ENCODE assay signal across 21 cellular contexts in genomic region chr17:68320943-68321557, GRCh38. TPM values are rescaled to one million over a fixed set of nuclear protein-coding genes. Genes with fewer than 3 reads are reported as not detected.
DNase-seq lines count a peak whose midpoint lies in the region; ATAC-seq, FAIRE-seq and TF ChIP-seq lines count a peak whose summit lies in the region.
"Had no signal": no experiment of that assay in that cellular context is flagged by ENCODE, and none has a peak within 500 bp of the region (broad histone marks: within the 10 kb centered on the region; RNA-seq: fewer than 3 reads in every experiment).

No MANE protein-coding gene starts in this region.

- in situ Hi-C loops in HepG2 (cut with HindIII; ENCODE audit: extremely low pct_ligation_motif_present, low pct_unique_long_range_greater_than_20kb), result no loop called here

- TF ChIP-seq CTCF in HepG2 (CRISPR knock-in tag; IDR thresholded peaks at IDR 0.05), result no peak
- TF ChIP-seq CTCF in right lobe of liver (IDR thresholded peaks at IDR 0.05), result no peak
- TF ChIP-seq CTCF in progenitor cell of endocrine pancreas (IDR thresholded peaks at IDR 0.05; ENCODE audit: unreplicated experiment), result no peak

- 97% methylated on average over 7 of the region's 7 CpGs for WGBS in HepG2 (ENCODE audit: low lambda C conversion rate)
- 92% methylated on average over 6 of the region's 7 CpGs for WGBS in right lobe of liver (ENCODE audit: insufficient coverage, low coverage, low lambda C conversion rate, missing lambda C conversion rate)

- no peaks in the 10 kb centered on the region for H4K20me1 ChIP-seq in HepG2 (ENCODE audit: insufficient read depth, low read length)

- no peak for TF ChIP-seq RAD21 in HepG2 (CRISPR knock-in tag; IDR thresholded peaks at IDR 0.05)

- H3K4me1 Mint-ChIP-seq in dendritic cell treated with granulocyte-macrophage colony-stimulating factor and Interleukin-4, amounts not matched to agents 40 ng/mL and 50 ng/mL, for 4 days (ENCODE audit: low read depth), result peaks cover 52% of the 10 kb centered on the region
- H3K4me1 Mint-ChIP-seq in progenitor cell of endocrine pancreas (ENCODE audit: low read depth), result peaks cover 43% of the 10 kb centered on the region

- H3K27me3 Mint-ChIP-seq in dendritic cell treated with granulocyte-macrophage colony-stimulating factor and Interleukin-4, amounts not matched to agents 40 ng/mL and 50 ng/mL, for 4 days, result no peaks in the 10 kb centered on the region
- H3K27me3 Mint-ChIP-seq in progenitor cell of endocrine pancreas, result no peaks in the 10 kb centered on the region
- H3K27me3 Mint-ChIP-seq: CD4-positive, CD25-positive, alpha-beta regulatory T cell had no signal

- no TSS peak for BruUV-seq in HepG2 (replicated peaks; lab: Mats Ljungman, UMichigan)

- no peak for ATAC-seq in HepG2
- no peak for ATAC-seq in right lobe of liver

- intact Hi-C loops in HepG2 (cut with micrococcal nuclease; ENCODE audit: unreplicated experiment), result no loop called here
- intact Hi-C loops in right lobe of liver (cut with DNase I), result no loop called here
- intact Hi-C loops in dendritic cell treated with granulocyte-macrophage colony-stimulating factor and Interleukin-4, amounts not matched to agents 40 ng/mL and 50 ng/mL, for 4 days (cut with micrococcal nuclease), result loop anchor here (5.0 kb wide), 1 partner anchor 34 kb away; no protein-coding TSS in a partner anchor

- no peaks in the 10 kb centered on the region for H3K27me3 ChIP-seq in HepG2 (ENCODE audit: control insufficient read depth in 1 of 2, insufficient read depth in 2 of 2, low read length in 2 of 2)
- no peaks in the 10 kb centered on the region for H3K27me3 ChIP-seq in right lobe of liver
- H3K27me3 ChIP-seq: BE2C had no signal

- POLR2A ChIA-PET in HepG2 (lab: Yijun Ruan, JAX), result no interaction called here

- no peak overlapping the region for H3K27ac ChIP-seq in HepG2 (ENCODE audit: extremely low read length, insufficient read depth, low read length)
- no peak overlapping the region for H3K27ac ChIP-seq in right lobe of liver
- H3K27ac ChIP-seq: 22Rv1, GM23248 had no signal

- H3K9me3 Mint-ChIP-seq in dendritic cell treated with granulocyte-macrophage colony-stimulating factor and Interleukin-4, amounts not matched to agents 40 ng/mL and 50 ng/mL, for 4 days, result no peaks in the 10 kb centered on the region
- no peaks in the 10 kb centered on the region for H3K9me3 Mint-ChIP-seq in progenitor cell of endocrine pancreas (ENCODE audit: low read depth)
- H3K9me3 Mint-ChIP-seq: CD4-positive, CD25-positive, alpha-beta regulatory T cell; CD8-positive, alpha-beta memory T cell; HFFc6 had no signal

- H3K9ac ChIP-seq in HepG2 (ENCODE audit: insufficient read depth, low read depth, low read length), result no peak overlapping the region
- H3K9ac ChIP-seq: GM23248 had no signal

- no peaks in the 10 kb centered on the region for H3K36me3 Mint-ChIP-seq in dendritic cell treated with granulocyte-macrophage colony-stimulating factor and Interleukin-4, amounts not matched to agents 40 ng/mL and 50 ng/mL, for 4 days (ENCODE audit: low read depth)
- no peaks in the 10 kb centered on the region for H3K36me3 Mint-ChIP-seq in progenitor cell of endocrine pancreas (ENCODE audit: insufficient read depth)

- H3K4me3 Mint-ChIP-seq in dendritic cell treated with granulocyte-macrophage colony-stimulating factor and Interleukin-4, amounts not matched to agents 40 ng/mL and 50 ng/mL, for 4 days, result no peak overlapping the region
- H3K4me3 Mint-ChIP-seq in progenitor cell of endocrine pancreas (ENCODE audit: low read depth), result peak overlapping the region; percentile 5
- H3K4me3 Mint-ChIP-seq: CD4-positive, CD25-positive, alpha-beta regulatory T cell; CD8-positive, alpha-beta memory T cell; HFFc6 had no signal

- H3K4me2 ChIP-seq in HepG2 (ENCODE audit: low read depth, low read length), result no peak overlapping the region

- no peak for DNase-seq in HepG2 (ENCODE audit: low spot score)
- DNase-seq in right lobe of liver, result no peak
- no peak for DNase-seq in progenitor cell of endocrine pancreas (ENCODE audit: low spot score, unreplicated experiment)
- no peak for DNase-seq in effector CD8-positive, alpha-beta T cell (lab: John Stamatoyannopoulos, UW)
- no peak for DNase-seq in AG08396 (ENCODE audit: low spot score)
- DNase-seq in 8988T, result no peak
- DNase-seq in RKO (ENCODE audit: low spot score), result no peak
- DNase-seq: BE2C; C1 segment of cervical spinal cord; CD4-positive, CD25-positive, alpha-beta regulatory T cell; CD8-positive, alpha-beta memory T cell; COR-L47; GDM1; HCEC 1CT; HFFc6 had no signal

- TF ChIP-seq EP300 in HepG2 (IDR thresholded peaks at IDR 0.05; ENCODE audit: low read depth in 2 of 2, low read length in 2 of 2) (no peak), HepG2 (CRISPR knock-in tag; IDR thresholded peaks at IDR 0.05; ENCODE audit: borderline replicate concordance) (no peak)

- CTCF ChIA-PET in HepG2 (lab: Yijun Ruan, JAX; ENCODE audit: low intra/inter-chr PET ratio, low total read pairs), result no interaction called here

- H3K4me3 ChIP-seq in HepG2 (replicated peaks in 1 of 3; ENCODE audit: insufficient read depth in 1 of 3, low read depth in 2 of 3, low read length in 3 of 3) (no peak overlapping the region), right lobe of liver (no peak overlapping the region)
- H3K4me3 ChIP-seq: GM23248 had no signal

- no peak overlapping the region for H2AFZ ChIP-seq in HepG2 (ENCODE audit: low read length)
- H2AFZ ChIP-seq: GM23248 had no signal

- H3K9me3 ChIP-seq in HepG2 (ENCODE audit: low read length) (no peaks in the 10 kb centered on the region), right lobe of liver (no peaks in the 10 kb centered on the region)
- H3K9me3 ChIP-seq: BE2C had no signal

- H3K4me1 ChIP-seq in HepG2 (ENCODE audit: insufficient read depth, low read length), result peaks cover 62% of the 10 kb centered on the region
- no peaks in the 10 kb centered on the region for H3K4me1 ChIP-seq in right lobe of liver
- H3K4me1 ChIP-seq: BE2C had no signal

- no peak for FAIRE-seq in HepG2 (lab: Jason Lieb, UNC)
- FAIRE-seq: GM12892, GM18507, H54 had no signal

- H3K36me3 ChIP-seq in HepG2 (replicated peaks in 1 of 2; ENCODE audit: control insufficient read depth in 1 of 2, insufficient read depth in 2 of 2, low read length in 2 of 2), result no peaks in the 10 kb centered on the region
- H3K36me3 ChIP-seq in right lobe of liver, result no peaks in the 10 kb centered on the region
- H3K36me3 ChIP-seq: BE2C had no signal

- no peak for TF ChIP-seq POLR2A in HepG2 (IDR thresholded peaks at IDR 0.05; ENCODE audit: insufficient read depth in 1 of 2, low read depth in 2 of 2, low read length in 2 of 2)
- TF ChIP-seq POLR2A in right lobe of liver (IDR thresholded peaks at IDR 0.05), result no peak

- H3K79me2 ChIP-seq in HepG2 (ENCODE audit: insufficient read depth, low read length), result no peaks in the 10 kb centered on the region

- peak overlapping the region; percentile 82 for H3K27ac Mint-ChIP-seq in dendritic cell treated with granulocyte-macrophage colony-stimulating factor and Interleukin-4, amounts not matched to agents 40 ng/mL and 50 ng/mL, for 4 days
- no peak overlapping the region for H3K27ac Mint-ChIP-seq in progenitor cell of endocrine pancreas
- H3K27ac Mint-ChIP-seq: HFFc6 had no signal

RNA-seq across cellular contexts. Expression of gene ARSG, which starts 29.8 kb away (rescaled TPM):
- total RNA-seq in HepG2 (2016; rRNA removed; fragmentation: Illumina TruSeq; extraction: Trizol), result 3.7 and 4.1 TPM in 2 replicates
- total RNA-seq in HepG2 (2016; cell fraction: cytosol; rRNA removed; fragmentation: Illumina TruSeq; extraction: Trizol; ENCODE audit: low read depth), result 10.0 and 10.5 TPM in 2 replicates
- 2.8 and 4.2 TPM in 2 replicates for total RNA-seq in HepG2 (2016; cell fraction: insoluble cytoplasmic fraction; rRNA removed; fragmentation: Illumina TruSeq; extraction: Trizol)
- 8.1 and 9.2 TPM in 2 replicates for total RNA-seq in HepG2 (2016; cell fraction: membrane; rRNA removed; fragmentation: Illumina TruSeq; extraction: Trizol)
- total RNA-seq in HepG2 (2016; cell fraction: nucleus; rRNA removed; fragmentation: Illumina TruSeq; extraction: Trizol), result 4.0 and 4.3 TPM in 2 replicates
- polyA plus RNA-seq in HepG2 (2011; rRNA removed), result 15.2 and 15.9 TPM in 2 replicates
- polyA plus RNA-seq in HepG2 (2011; cell fraction: cytosol; rRNA removed), result 11.5 and 13.0 TPM in 2 replicates
- polyA plus RNA-seq in HepG2 (2011; cell fraction: nucleus; rRNA removed), result 26.9 and 29.6 TPM in 2 replicates
- polyA plus RNA-seq in HepG2 (2012), result 7.0 and 8.7 TPM in 2 replicates
- polyA plus RNA-seq in HepG2 (2016; cell fraction: cytosol; fragmentation: Illumina TruSeq; extraction: Trizol; ENCODE audit: low read depth), result 3.0 and 5.3 TPM in 2 replicates
- polyA plus RNA-seq in HepG2 (2016; cell fraction: insoluble cytoplasmic fraction; fragmentation: Illumina TruSeq; extraction: Trizol; ENCODE audit: low read depth), result 2.2 and 2.8 TPM in 2 replicates
- 3.9 and 4.3 TPM in 2 replicates for polyA plus RNA-seq in HepG2 (2016; cell fraction: membrane; fragmentation: Illumina TruSeq; extraction: Trizol; ENCODE audit: low read depth)
- 4.4 and 5.4 TPM in 2 replicates for polyA plus RNA-seq in HepG2 (2016; cell fraction: nucleus; fragmentation: Illumina TruSeq; extraction: Trizol; ENCODE audit: insufficient read depth, low read depth)
- polyA minus RNA-seq in HepG2 (2011; rRNA and poly(A)+ RNA removed; ENCODE audit: low replicate concordance), result 45.9 and 48.0 TPM in 2 replicates
- 8.9 and 10.0 TPM in 2 replicates for polyA minus RNA-seq in HepG2 (2011; cell fraction: cytosol; rRNA and poly(A)+ RNA removed)
- 38.7 and 40.7 TPM in 2 replicates for polyA minus RNA-seq in HepG2 (2011; cell fraction: nucleus; rRNA and poly(A)+ RNA removed)
- total RNA-seq in right lobe of liver, result 1 to 10 TPM; 1.2 to 3.3 (median 2.5) TPM
- 2.6 and 4.9 TPM in 2 replicates for total RNA-seq in progenitor cell of endocrine pancreas

RNA-seq across cellular contexts. Expression of gene SLC16A6, which starts 30.1 kb away (rescaled TPM):
- total RNA-seq in HepG2 (2016; rRNA removed; fragmentation: Illumina TruSeq; extraction: Trizol), result 0.67 and 1.1 TPM in 2 replicates
- total RNA-seq in HepG2 (2016; cell fraction: cytosol; rRNA removed; fragmentation: Illumina TruSeq; extraction: Trizol; ENCODE audit: low read depth), result 0.51 TPM in 1 of 2 replicates, not detected in the other
- total RNA-seq in HepG2 (2016; cell fraction: insoluble cytoplasmic fraction; rRNA removed; fragmentation: Illumina TruSeq; extraction: Trizol), result 1.1 and 1.3 TPM in 2 replicates
- 0.53 and 0.69 TPM in 2 replicates for total RNA-seq in HepG2 (2016; cell fraction: membrane; rRNA removed; fragmentation: Illumina TruSeq; extraction: Trizol)
- 1.1 and 1.6 TPM in 2 replicates for total RNA-seq in HepG2 (2016; cell fraction: nucleus; rRNA removed; fragmentation: Illumina TruSeq; extraction: Trizol)
- polyA plus RNA-seq in HepG2 (2011; rRNA removed), result 27.2 and 44.7 TPM in 2 replicates
- 33.2 and 35.3 TPM in 2 replicates for polyA plus RNA-seq in HepG2 (2011; cell fraction: cytosol; rRNA removed)
- polyA plus RNA-seq in HepG2 (2011; cell fraction: nucleus; rRNA removed), result 13.0 and 13.3 TPM in 2 replicates
- 5.7 and 9.7 TPM in 2 replicates for polyA plus RNA-seq in HepG2 (2012)
- 0.05 and 0.06 TPM in 2 replicates for polyA plus RNA-seq in HepG2 (2016; cell fraction: cytosol; fragmentation: Illumina TruSeq; extraction: Trizol; ENCODE audit: low read depth)
- 0.59 and 0.61 TPM in 2 replicates for polyA plus RNA-seq in HepG2 (2016; cell fraction: insoluble cytoplasmic fraction; fragmentation: Illumina TruSeq; extraction: Trizol; ENCODE audit: low read depth)
- 0.28 and 0.40 TPM in 2 replicates for polyA plus RNA-seq in HepG2 (2016; cell fraction: membrane; fragmentation: Illumina TruSeq; extraction: Trizol; ENCODE audit: low read depth)
- 1.5 TPM in 2 replicates for polyA plus RNA-seq in HepG2 (2016; cell fraction: nucleus; fragmentation: Illumina TruSeq; extraction: Trizol; ENCODE audit: insufficient read depth, low read depth)
- polyA minus RNA-seq in HepG2 (2011; rRNA and poly(A)+ RNA removed; ENCODE audit: low replicate concordance), result 137 and 162 TPM in 2 replicates
- 56.6 and 65.6 TPM in 2 replicates for polyA minus RNA-seq in HepG2 (2011; cell fraction: cytosol; rRNA and poly(A)+ RNA removed)
- 28.5 and 31.0 TPM in 2 replicates for polyA minus RNA-seq in HepG2 (2011; cell fraction: nucleus; rRNA and poly(A)+ RNA removed)
- total RNA-seq in right lobe of liver, result 1 to 10 TPM in 1 of 6 experiments, under 1 TPM in 5; 0.19 to 1.2 (median 0.45) TPM
- total RNA-seq in progenitor cell of endocrine pancreas, result 0.12 and 0.24 TPM in 2 replicates
